ENCODE assay signal across 10 cellular contexts in the genomic region with DNA sequence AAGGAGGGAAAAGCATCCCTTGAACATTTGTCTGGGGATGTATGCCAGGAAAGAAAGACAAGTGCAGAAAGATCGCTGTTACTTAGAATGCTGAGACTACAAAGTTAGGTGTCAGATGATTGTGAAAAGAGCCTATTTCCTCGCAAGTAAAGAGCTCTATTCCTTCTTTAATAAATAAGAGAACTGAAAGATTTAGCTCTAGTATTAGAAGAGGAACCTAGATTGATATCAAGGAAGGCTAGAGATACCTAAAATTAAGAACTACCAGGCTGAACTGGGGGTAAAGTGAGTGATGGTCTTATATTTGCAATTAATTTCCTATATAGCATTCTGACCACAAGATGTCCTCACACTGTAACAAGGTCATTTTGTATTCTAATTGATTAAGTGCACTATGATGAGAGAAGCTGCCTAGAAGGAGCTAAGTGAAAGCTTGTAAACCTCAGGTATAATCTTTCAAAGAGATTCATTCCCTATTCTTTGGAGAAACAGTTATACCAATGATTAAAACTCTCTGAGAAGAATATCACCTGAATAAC.
DNase-seq lines count a peak whose midpoint lies in the region; ATAC-seq and TF ChIP-seq lines count a peak whose summit lies in the region.
"Had no signal": no experiment of that assay in that cellular context is flagged by ENCODE, and none has a peak within 500 bp of the region (broad histone marks: within the 10 kb centered on the region; RNA-seq: fewer than 3 reads in every experiment).

No MANE protein-coding gene starts in this region.

- POLR2A ChIA-PET in HEK293 (lab: Yijun Ruan, JAX), result interaction anchor here (1.8 kb wide), 1 partner anchor 63 kb away, joined by 10 read pairs; a partner anchor contains a TSS
- POLR2A ChIA-PET in activated B cell treated with CpG ODN at 0.5 μM for 24 hours (lab: Charles Lee), result interaction anchor here (1.2 to 1.6 kb wide), 2 partner anchors 17 to 63 kb away, joined by 12 to 20 read pairs; a partner anchor contains a TSS

- H3K4me1 ChIP-seq in HEK293 (ENCODE audit: control insufficient read depth, insufficient read depth, low read length) (0 out of 2 replicates have a peak, but pooled peaks cover 7% of the 10 kb centered on the region), right lobe of liver (peaks cover 0 to 7% (median 0%) of the 10 kb centered on the region in 4 donors), vagina (peaks cover 18% of the 10 kb centered on the region)

- H3K9me3 ChIP-seq in HEK293 (ENCODE audit: control insufficient read depth, insufficient read depth, low read depth, low read length) (no peaks in the 10 kb centered on the region), right lobe of liver (no peaks in the 10 kb centered on the region), vagina (no peaks in the 10 kb centered on the region)

- no peak overlapping the region for H3K4me3 ChIP-seq in HEK293 (ENCODE audit: low read depth, low read length)
- no peak overlapping the region for H3K4me3 ChIP-seq in right lobe of liver
- H3K4me3 ChIP-seq in vagina, result no peak overlapping the region

- no peak overlapping the region for H3K4me3 Mint-ChIP-seq in activated B cell treated with CpG ODN at 0.5 μM for 24 hours

- 84% methylated on average over 2 of the region's 2 CpGs for WGBS in right lobe of liver (ENCODE audit: insufficient coverage, low coverage, low lambda C conversion rate, missing lambda C conversion rate)

- H3K27me3 Mint-ChIP-seq in activated B cell treated with CpG ODN at 0.5 μM for 24 hours, result no peaks in the 10 kb centered on the region

- H3K27me3 ChIP-seq in right lobe of liver (no peaks in the 10 kb centered on the region), vagina (no peaks in the 10 kb centered on the region)

- H3K27ac ChIP-seq in C4-2B (no peak overlapping the region), HEK293 (ENCODE audit: extremely low read depth, low read depth, low read length) (no peak overlapping the region), right lobe of liver (no peak overlapping the region), vagina (no peak overlapping the region)

- ATAC-seq in activated B cell treated with CpG ODN at 0.5 μM for 24 hours (ENCODE audit: low read depth), result peak; percentile 37
- ATAC-seq in right lobe of liver, result peak in 1 of 4 donors; percentile 23
- ATAC-seq in GM21786 (IDR thresholded peaks at IDR 0.05; ENCODE audit: unreplicated experiment), result no peak
- ATAC-seq in HG02981 (IDR thresholded peaks at IDR 0.05; ENCODE audit: unreplicated experiment), result no peak

- TF ChIP-seq POLR2A in right lobe of liver (IDR thresholded peaks at IDR 0.05), result no peak
- no peak for TF ChIP-seq POLR2A in vagina (IDR thresholded peaks at IDR 0.05)

- CTCF ChIA-PET in HEK293 (lab: Yijun Ruan, JAX), result interaction anchor here (0.5 to 6.2 kb wide), 23 partner anchors 9 to 463 kb away, joined by 3 to 52 read pairs (median 4); a partner anchor contains a TSS
- CTCF ChIA-PET in activated B cell treated with CpG ODN at 0.5 μM for 24 hours (lab: Charles Lee), result interaction anchor here (0.9 to 4.0 kb wide), 10 partner anchors 12 to 228 kb away, joined by 3 to 65 read pairs (median 4); a partner anchor contains a TSS

- peaks cover 49% of the 10 kb centered on the region for H3K4me1 Mint-ChIP-seq in activated B cell treated with CpG ODN at 0.5 μM for 24 hours

- intact Hi-C loops in activated B cell treated with CpG ODN at 0.5 μM for 24 hours (cut with micrococcal nuclease), result loop anchor here (1.0 to 10.0 kb wide), 4 partner anchors 35 to 137 kb away; no protein-coding TSS in a partner anchor
- intact Hi-C loops in right lobe of liver (cut with DNase I), result no loop called here
- intact Hi-C loops in vagina (cut with DNase I), result no loop called here

- no peaks in the 10 kb centered on the region for H3K36me3 Mint-ChIP-seq in activated B cell treated with CpG ODN at 0.5 μM for 24 hours (ENCODE audit: low read depth)

- peak overlapping the region; percentile 3 for H3K27ac Mint-ChIP-seq in activated B cell treated with CpG ODN at 0.5 μM for 24 hours

- H3K36me3 ChIP-seq in HEK293 (ENCODE audit: control insufficient read depth in 2 of 2, insufficient read depth in 1 of 2, low read length in 2 of 2), result no peaks in the 10 kb centered on the region; a peak in 1 of 3 replicates
- H3K36me3 ChIP-seq in right lobe of liver, result no peaks in the 10 kb centered on the region
- no peaks in the 10 kb centered on the region for H3K36me3 ChIP-seq in vagina

- DNase-seq in activated B cell treated with CpG ODN at 0.5 μM for 24 hours (no peak), right lobe of liver (no peak), vagina (ENCODE audit: extremely low spot score in 2 of 2) (no peak), COLO668 (lab: John Stamatoyannopoulos, UW; ENCODE audit: unreplicated experiment) (no peak)
- DNase-seq: NCI-H1436 treated with DMSO at 0.1 percent for 48 hours; stimulated activated CD4-positive, alpha-beta T cell treated with anti-CD3 and anti-CD28 coated beads, Interleukin-15, amount 100 ng/mL, for 24 hours had no signal

- TF ChIP-seq CTCF in C4-2B (conservative IDR thresholded peaks at IDR 0.05) (peak; percentile 45), HEK293 (tag by site-specific recombination; IDR thresholded peaks at IDR 0.05) (no peak; the same call in 1 of the 2 replicates), activated B cell treated with CpG ODN at 0.5 μM for 24 hours (IDR thresholded peaks at IDR 0.05) (no peak), right lobe of liver (IDR thresholded peaks at IDR 0.05) (peak; percentile 3 to 30 (median 21)), vagina (IDR thresholded peaks at IDR 0.05) (no peak)

- no peaks in the 10 kb centered on the region for H3K9me3 Mint-ChIP-seq in activated B cell treated with CpG ODN at 0.5 μM for 24 hours

TF ChIP-seq in HEK293, 187 proteins besides CTCF, POLR2A, EP300 and RAD21:
- TF ChIP-seq ZNF174 (tag by site-specific recombination; IDR thresholded peaks at IDR 0.05) (no peak), ZNF211 (tag by site-specific recombination; IDR thresholded peaks at IDR 0.05; ENCODE audit: low read depth) (no peak), ZNF660 (tag by site-specific recombination; IDR thresholded peaks at IDR 0.05) (peak; percentile 45; the same call in 1 of the 2 replicates), ZNF514 (tag by site-specific recombination; IDR thresholded peaks at IDR 0.05) (no peak), ZNF654 (tag by site-specific recombination; IDR thresholded peaks at IDR 0.05; ENCODE audit: low read depth) (peak; percentile 13; the same call in 1 of the 2 replicates), ZBTB17 (tag by site-specific recombination; IDR thresholded peaks at IDR 0.05) (peak; percentile 59)

Comparison
In these comparisons a context has a peak if more than half of its experiments do, and no peak if none do; other contexts are left out.
1. CTCF ChIP-seq: peak in C4-2B (single experiment) and right lobe of liver (4 of 4); none in HEK293 (single experiment), activated B cell treated with CpG ODN at 0.5 μM for 24 hours (single experiment) and vagina (0 of 3).